Comparison of ENCODE assay signal across 15 cellular contexts in genomic region chr1:200400556-200400955, GRCh38.
"Had no signal": no experiment of that assay in that cellular context is flagged by ENCODE, and none has a peak within 500 bp of the region (broad histone marks: within the 10 kb centered on the region; RNA-seq: fewer than 3 reads in every experiment).

No MANE protein-coding gene starts in this region.

- H3K27ac ChIP-seq: hepatocyte, left lung, psoas muscle, stomach had no signal

- H3K27me3 ChIP-seq: hepatocyte, left lung, spleen, stomach had no signal

- H3K9me3 Mint-ChIP-seq: activated naive CD4-positive, alpha-beta T cell treated with anti-CD3 and anti-CD28 coated beads, Interleukin-2, amount 10 ng/mL, durations not matched to agents 7 days and 5 days; activated T-helper 2 cell treated with anti-CD3 and anti-CD28 coated beads, Interferon-gamma antibody, Interleukin-2, Interleukin-4, amounts not matched to agents 10 μg/mL and 5 μg/mL and 100 μg/mL, durations not matched to agents 14 hours and 24 hours and 36 hours; nephron; T-cell had no signal

- FAIRE-seq: keratinocyte had no signal

- H3K4me3 ChIP-seq: hepatocyte, left lung, psoas muscle, spleen, stomach had no signal

- H2AFZ ChIP-seq: hepatocyte had no signal

- H3K4me2 ChIP-seq: hepatocyte had no signal

- H3K4me3 Mint-ChIP-seq: activated naive CD4-positive, alpha-beta T cell treated with anti-CD3 and anti-CD28 coated beads, Interleukin-2, amount 10 ng/mL, durations not matched to agents 7 days and 5 days; nephron; T-cell had no signal

- H3K27me3 Mint-ChIP-seq: activated naive CD4-positive, alpha-beta T cell treated with anti-CD3 and anti-CD28 coated beads, Interleukin-2, amount 10 ng/mL, durations not matched to agents 7 days and 5 days; T-cell had no signal

- H3K9me3 ChIP-seq: left lung, psoas muscle, spleen, stomach had no signal

- H3K27ac Mint-ChIP-seq: activated naive CD4-positive, alpha-beta T cell treated with anti-CD3 and anti-CD28 coated beads, Interleukin-2, amount 10 ng/mL, durations not matched to agents 7 days and 5 days; activated T-helper 2 cell treated with anti-CD3 and anti-CD28 coated beads, Interferon-gamma antibody, Interleukin-2, Interleukin-4, amounts not matched to agents 10 μg/mL and 5 μg/mL and 100 μg/mL, durations not matched to agents 14 hours and 24 hours and 36 hours; T-cell had no signal

- DNase-seq: activated CD4-positive, alpha-beta T cell treated with anti-CD3 and anti-CD28 coated beads, Interleukin-2, amount 50 U/mL, for 4 hours; activated CD4-positive, CD25-positive, alpha-beta regulatory T cell treated with anti-CD3 and anti-CD28 coated beads, Interleukin-2, amount 50 U/mL, for 72 hours; activated naive CD4-positive, alpha-beta T cell treated with anti-CD3 and anti-CD28 coated beads, Interleukin-2, amount 10 ng/mL, durations not matched to agents 7 days and 5 days; activated T-cell treated with anti-CD3 and anti-CD28 coated beads for 4 hours; left lung; psoas muscle; spleen; stomach; T-cell; T1000 had no signal

- ATAC-seq: left lung, psoas muscle, sciatic nerve, T-cell had no signal
